Comparison of ENCODE assay signal across 1 cellular context in the genomic region with DNA sequence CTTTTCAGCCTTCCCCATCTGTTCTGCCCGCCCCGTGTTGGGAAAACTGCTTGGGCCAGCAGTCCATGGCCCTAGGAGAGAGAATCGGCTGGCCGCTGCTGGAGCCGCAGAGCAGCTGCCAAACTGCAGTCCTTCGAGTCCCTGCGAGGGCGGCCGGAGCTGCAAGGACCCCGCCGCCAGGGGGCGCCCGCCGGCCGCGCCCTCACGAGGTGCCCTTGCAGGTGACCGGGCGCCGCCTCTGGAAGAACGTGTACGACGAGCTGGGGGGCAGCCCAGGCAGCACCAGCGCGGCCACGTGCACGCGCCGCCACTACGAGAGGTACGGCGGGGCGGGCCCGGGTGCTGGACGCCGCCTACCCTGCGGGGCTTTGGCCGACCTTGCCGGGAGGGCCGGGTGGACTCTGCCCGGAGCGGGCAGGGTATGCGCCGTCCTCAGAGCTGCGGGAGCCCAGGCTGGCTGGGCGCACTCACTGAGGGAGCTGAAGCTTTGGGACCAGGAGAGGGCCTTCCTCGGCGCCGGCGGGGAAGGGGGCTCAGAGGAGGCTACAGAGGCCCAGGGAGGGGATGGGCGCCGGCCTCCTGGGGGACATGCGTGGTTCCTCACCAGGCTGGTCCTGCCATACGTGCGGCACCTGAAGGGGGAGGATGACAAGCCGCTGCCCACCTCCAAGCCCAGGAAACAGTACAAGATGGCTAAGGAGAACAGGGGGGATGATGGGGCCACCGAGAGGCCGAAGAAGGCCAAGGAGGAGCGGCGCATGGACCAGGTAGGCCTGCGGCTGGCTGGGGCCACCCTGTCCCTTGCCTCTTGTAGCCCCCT.
TF ChIP-seq lines count a peak whose summit lies in the region.

No MANE protein-coding gene starts in this region.

TF ChIP-seq in HepG2, 621 proteins besides CTCF, POLR2A, EP300 and RAD21 (continued from another document and continues in another):
- TF ChIP-seq ETV6 (CRISPR knock-in tag; conservative IDR thresholded peaks at IDR 0.05) (peak; percentile 77; the same call in 1 of the 2 replicates), FOXK2 (IDR thresholded peaks at IDR 0.05) (no peak), ARNTL (CRISPR knock-in tag; IDR thresholded peaks at IDR 0.05) (peak; percentile 100), HIVEP1 (CRISPR knock-in tag; IDR thresholded peaks at IDR 0.05) (peak; percentile 70), TBX3 (IDR thresholded peaks at IDR 0.05; ENCODE audit: borderline replicate concordance) (peak; percentile 61; the same call in 1 of the 2 replicates), DNMT3B (CRISPR knock-in tag; conservative IDR thresholded peaks at IDR 0.05) (0 out of 2 replicates have a peak, but pooled peaks have one; percentile 36), REXO4 (CRISPR knock-in tag; IDR thresholded peaks at IDR 0.05; ENCODE audit: borderline replicate concordance) (no peak), SSRP1 (CRISPR knock-in tag; IDR thresholded peaks at IDR 0.05) (no peak; the same call in 1 of the 2 replicates), RAD51 (IDR thresholded peaks at IDR 0.05; ENCODE audit: borderline replicate concordance) (no peak), SNAPC2 (CRISPR knock-in tag; IDR thresholded peaks at IDR 0.05) (peak; percentile 96; the same call in 1 of the 2 replicates), POGZ (CRISPR knock-in tag; IDR thresholded peaks at IDR 0.05) (peak; percentile 90), SP2 (CRISPR knock-in tag; IDR thresholded peaks at IDR 0.05) (no peak; the same call in 1 of the 2 replicates), HNRNPK (IDR thresholded peaks at IDR 0.05; ENCODE audit: low read depth, low read length, poor library complexity, severe bottlenecking) (peak; percentile 76), FOXM1 (CRISPR knock-in tag; IDR thresholded peaks at IDR 0.05) (peak; percentile 8; the same call in 1 of the 2 replicates), NCOR1 (IDR thresholded peaks at IDR 0.05; ENCODE audit: borderline replicate concordance, low read length) (0 out of 2 replicates have a peak, but pooled peaks have one; percentile 18), ZNF776 (CRISPR knock-in tag; IDR thresholded peaks at IDR 0.05) (peak; percentile 91; the same call in 1 of the 2 replicates), HHEX (CRISPR knock-in tag; IDR thresholded peaks at IDR 0.05) (no peak), XBP1 (CRISPR knock-in tag; IDR thresholded peaks at IDR 0.05) (no peak), ZNF432 (CRISPR knock-in tag; IDR thresholded peaks at IDR 0.05; ENCODE audit: borderline replicate concordance) (no peak), CREB1 (IDR thresholded peaks at IDR 0.05) (peak; percentile 24; the same call in 1 of the 2 replicates), CREB1 (CRISPR knock-in tag; IDR thresholded peaks at IDR 0.05) (no peak), ZNF678 (CRISPR knock-in tag; IDR thresholded peaks at IDR 0.05) (no peak)
- TF ChIP-seq, protein P1, sequence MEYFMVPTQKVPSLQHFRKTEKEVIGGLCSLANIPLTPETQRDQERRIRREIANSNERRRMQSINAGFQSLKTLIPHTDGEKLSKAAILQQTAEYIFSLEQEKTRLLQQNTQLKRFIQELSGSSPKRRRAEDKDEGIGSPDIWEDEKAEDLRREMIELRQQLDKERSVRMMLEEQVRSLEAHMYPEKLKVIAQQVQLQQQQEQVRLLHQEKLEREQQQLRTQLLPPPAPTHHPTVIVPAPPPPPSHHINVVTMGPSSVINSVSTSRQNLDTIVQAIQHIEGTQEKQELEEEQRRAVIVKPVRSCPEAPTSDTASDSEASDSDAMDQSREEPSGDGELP (IDR thresholded peaks at IDR 0.05; ENCODE audit: borderline replicate concordance, low read depth), result peak; percentile 88; the same call in 1 of the 2 replicates
- TF ChIP-seq, protein P2, sequence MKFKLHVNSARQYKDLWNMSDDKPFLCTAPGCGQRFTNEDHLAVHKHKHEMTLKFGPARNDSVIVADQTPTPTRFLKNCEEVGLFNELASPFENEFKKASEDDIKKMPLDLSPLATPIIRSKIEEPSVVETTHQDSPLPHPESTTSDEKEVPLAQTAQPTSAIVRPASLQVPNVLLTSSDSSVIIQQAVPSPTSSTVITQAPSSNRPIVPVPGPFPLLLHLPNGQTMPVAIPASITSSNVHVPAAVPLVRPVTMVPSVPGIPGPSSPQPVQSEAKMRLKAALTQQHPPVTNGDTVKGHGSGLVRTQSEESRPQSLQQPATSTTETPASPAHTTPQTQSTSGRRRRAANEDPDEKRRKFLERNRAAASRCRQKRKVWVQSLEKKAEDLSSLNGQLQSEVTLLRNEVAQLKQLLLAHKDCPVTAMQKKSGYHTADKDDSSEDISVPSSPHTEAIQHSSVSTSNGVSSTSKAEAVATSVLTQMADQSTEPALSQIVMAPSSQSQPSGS (CRISPR knock-in tag; IDR thresholded peaks at IDR 0.05), result peak; percentile 89; the same call in 1 of the 2 replicates
- TF ChIP-seq, protein P3, sequence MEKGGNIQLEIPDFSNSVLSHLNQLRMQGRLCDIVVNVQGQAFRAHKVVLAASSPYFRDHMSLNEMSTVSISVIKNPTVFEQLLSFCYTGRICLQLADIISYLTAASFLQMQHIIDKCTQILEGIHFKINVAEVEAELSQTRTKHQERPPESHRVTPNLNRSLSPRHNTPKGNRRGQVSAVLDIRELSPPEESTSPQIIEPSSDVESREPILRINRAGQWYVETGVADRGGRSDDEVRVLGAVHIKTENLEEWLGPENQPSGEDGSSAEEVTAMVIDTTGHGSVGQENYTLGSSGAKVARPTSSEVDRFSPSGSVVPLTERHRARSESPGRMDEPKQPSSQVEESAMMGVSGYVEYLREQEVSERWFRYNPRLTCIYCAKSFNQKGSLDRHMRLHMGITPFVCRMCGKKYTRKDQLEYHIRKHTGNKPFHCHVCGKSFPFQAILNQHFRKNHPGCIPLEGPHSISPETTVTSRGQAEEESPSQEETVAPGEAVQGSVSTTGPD (CRISPR knock-in tag; IDR thresholded peaks at IDR 0.05), result no peak
- TF ChIP-seq, protein P4, sequence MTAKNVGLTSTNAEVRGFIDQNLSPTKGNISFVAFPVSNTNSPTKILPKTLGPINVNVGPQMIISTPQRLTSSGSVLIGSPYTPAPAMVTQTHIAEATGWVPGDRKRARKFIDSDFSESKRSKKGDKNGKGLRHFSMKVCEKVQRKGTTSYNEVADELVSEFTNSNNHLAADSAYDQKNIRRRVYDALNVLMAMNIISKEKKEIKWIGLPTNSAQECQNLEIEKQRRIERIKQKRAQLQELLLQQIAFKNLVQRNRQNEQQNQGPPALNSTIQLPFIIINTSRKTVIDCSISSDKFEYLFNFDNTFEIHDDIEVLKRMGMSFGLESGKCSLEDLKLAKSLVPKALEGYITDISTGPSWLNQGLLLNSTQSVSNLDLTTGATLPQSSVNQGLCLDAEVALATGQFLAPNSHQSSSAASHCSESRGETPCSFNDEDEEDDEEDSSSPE (CRISPR knock-in tag; IDR thresholded peaks at IDR 0.05), result peak; percentile 92
- TF ChIP-seq, protein P5, sequence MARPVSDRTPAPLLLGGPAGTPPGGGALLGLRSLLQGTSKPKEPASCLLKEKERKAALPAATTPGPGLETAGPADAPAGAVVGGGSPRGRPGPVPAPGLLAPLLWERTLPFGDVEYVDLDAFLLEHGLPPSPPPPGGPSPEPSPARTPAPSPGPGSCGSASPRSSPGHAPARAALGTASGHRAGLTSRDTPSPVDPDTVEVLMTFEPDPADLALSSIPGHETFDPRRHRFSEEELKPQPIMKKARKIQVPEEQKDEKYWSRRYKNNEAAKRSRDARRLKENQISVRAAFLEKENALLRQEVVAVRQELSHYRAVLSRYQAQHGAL (CRISPR knock-in tag; IDR thresholded peaks at IDR 0.05; ENCODE audit: not compliant biosample characterization), result peak; percentile 71
- TF ChIP-seq, protein P6, sequence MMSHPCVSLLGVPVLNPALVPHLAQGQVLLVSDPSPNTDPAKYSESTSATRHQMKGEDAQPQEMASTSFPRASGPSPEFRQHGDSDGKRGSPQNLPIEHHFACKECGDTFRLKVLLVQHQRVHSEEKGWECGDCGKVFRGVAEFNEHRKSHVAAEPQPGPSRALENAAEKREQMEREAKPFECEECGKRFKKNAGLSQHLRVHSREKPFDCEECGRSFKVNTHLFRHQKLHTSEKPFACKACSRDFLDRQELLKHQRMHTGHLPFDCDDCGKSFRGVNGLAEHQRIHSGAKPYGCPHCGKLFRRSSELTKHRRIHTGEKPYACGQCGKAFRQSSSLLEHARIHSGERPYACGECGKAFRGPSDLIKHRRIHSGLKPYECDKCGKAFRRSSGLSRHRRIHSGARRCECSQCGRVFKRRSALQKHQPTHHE (CRISPR knock-in tag; IDR thresholded peaks at IDR 0.05; ENCODE audit: borderline replicate concordance), result peak; percentile 76; the same call in 1 of the 2 replicates
- TF ChIP-seq, protein P7, sequence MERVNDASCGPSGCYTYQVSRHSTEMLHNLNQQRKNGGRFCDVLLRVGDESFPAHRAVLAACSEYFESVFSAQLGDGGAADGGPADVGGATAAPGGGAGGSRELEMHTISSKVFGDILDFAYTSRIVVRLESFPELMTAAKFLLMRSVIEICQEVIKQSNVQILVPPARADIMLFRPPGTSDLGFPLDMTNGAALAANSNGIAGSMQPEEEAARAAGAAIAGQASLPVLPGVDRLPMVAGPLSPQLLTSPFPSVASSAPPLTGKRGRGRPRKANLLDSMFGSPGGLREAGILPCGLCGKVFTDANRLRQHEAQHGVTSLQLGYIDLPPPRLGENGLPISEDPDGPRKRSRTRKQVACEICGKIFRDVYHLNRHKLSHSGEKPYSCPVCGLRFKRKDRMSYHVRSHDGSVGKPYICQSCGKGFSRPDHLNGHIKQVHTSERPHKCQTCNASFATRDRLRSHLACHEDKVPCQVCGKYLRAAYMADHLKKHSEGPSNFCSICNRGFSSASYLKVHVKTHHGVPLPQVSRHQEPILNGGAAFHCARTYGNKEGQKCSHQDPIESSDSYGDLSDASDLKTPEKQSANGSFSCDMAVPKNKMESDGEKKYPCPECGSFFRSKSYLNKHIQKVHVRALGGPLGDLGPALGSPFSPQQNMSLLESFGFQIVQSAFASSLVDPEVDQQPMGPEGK (CRISPR knock-in tag; IDR thresholded peaks at IDR 0.05), result peak; percentile 98
- TF ChIP-seq, protein P8, sequence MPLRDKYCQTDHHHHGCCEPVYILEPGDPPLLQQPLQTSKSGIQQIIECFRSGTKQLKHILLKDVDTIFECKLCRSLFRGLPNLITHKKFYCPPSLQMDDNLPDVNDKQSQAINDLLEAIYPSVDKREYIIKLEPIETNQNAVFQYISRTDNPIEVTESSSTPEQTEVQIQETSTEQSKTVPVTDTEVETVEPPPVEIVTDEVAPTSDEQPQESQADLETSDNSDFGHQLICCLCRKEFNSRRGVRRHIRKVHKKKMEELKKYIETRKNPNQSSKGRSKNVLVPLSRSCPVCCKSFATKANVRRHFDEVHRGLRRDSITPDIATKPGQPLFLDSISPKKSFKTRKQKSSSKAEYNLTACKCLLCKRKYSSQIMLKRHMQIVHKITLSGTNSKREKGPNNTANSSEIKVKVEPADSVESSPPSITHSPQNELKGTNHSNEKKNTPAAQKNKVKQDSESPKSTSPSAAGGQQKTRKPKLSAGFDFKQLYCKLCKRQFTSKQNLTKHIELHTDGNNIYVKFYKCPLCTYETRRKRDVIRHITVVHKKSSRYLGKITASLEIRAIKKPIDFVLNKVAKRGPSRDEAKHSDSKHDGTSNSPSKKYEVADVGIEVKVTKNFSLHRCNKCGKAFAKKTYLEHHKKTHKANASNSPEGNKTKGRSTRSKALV (CRISPR knock-in tag; IDR thresholded peaks at IDR 0.05), result peak; percentile 98
- TF ChIP-seq, protein P9, sequence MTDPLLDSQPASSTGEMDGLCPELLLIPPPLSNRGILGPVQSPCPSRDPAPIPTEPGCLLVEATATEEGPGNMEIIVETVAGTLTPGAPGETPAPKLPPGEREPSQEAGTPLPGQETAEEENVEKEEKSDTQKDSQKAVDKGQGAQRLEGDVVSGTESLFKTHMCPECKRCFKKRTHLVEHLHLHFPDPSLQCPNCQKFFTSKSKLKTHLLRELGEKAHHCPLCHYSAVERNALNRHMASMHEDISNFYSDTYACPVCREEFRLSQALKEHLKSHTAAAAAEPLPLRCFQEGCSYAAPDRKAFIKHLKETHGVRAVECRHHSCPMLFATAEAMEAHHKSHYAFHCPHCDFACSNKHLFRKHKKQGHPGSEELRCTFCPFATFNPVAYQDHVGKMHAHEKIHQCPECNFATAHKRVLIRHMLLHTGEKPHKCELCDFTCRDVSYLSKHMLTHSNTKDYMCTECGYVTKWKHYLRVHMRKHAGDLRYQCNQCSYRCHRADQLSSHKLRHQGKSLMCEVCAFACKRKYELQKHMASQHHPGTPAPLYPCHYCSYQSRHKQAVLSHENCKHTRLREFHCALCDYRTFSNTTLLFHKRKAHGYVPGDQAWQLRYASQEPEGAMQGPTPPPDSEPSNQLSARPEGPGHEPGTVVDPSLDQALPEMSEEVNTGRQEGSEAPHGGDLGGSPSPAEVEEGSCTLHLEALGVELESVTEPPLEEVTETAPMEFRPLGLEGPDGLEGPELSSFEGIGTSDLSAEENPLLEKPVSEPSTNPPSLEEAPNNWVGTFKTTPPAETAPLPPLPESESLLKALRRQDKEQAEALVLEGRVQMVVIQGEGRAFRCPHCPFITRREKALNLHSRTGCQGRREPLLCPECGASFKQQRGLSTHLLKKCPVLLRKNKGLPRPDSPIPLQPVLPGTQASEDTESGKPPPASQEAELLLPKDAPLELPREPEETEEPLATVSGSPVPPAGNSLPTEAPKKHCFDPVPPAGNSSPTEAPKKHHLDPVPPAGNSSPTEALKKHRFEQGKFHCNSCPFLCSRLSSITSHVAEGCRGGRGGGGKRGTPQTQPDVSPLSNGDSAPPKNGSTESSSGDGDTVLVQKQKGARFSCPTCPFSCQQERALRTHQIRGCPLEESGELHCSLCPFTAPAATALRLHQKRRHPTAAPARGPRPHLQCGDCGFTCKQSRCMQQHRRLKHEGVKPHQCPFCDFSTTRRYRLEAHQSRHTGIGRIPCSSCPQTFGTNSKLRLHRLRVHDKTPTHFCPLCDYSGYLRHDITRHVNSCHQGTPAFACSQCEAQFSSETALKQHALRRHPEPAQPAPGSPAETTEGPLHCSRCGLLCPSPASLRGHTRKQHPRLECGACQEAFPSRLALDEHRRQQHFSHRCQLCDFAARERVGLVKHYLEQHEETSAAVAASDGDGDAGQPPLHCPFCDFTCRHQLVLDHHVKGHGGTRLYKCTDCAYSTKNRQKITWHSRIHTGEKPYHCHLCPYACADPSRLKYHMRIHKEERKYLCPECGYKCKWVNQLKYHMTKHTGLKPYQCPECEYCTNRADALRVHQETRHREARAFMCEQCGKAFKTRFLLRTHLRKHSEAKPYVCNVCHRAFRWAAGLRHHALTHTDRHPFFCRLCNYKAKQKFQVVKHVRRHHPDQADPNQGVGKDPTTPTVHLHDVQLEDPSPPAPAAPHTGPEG (CRISPR knock-in tag; IDR thresholded peaks at IDR 0.05), result peak; percentile 72
